In the genomic region with DNA sequence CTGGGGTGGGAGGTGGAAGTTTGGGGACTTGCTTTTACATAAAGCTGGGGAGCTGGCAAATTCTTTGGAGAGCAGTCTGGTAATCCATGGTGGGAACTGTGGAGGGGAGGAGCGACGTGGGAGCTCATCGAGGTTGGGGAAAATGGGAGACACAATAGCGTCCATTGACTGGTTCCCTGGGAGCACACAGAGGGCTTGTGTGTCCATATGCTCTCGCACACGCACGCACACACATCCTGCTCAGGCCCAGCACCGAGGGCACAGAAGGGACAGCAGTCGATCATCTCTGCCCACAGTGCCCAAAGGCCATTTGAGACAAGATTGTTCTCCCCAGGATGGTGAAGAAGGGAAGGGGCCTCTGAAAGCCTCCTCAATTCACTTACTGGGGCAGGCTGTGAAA, we compare ENCODE assay signal across 1 cellular context.
TF ChIP-seq lines count a peak whose summit lies in the region.

No MANE protein-coding gene starts in this region.

TF ChIP-seq in GM23338, 12 proteins besides CTCF, POLR2A, EP300 and RAD21 (continued from another document):
- TF ChIP-seq, protein P1, sequence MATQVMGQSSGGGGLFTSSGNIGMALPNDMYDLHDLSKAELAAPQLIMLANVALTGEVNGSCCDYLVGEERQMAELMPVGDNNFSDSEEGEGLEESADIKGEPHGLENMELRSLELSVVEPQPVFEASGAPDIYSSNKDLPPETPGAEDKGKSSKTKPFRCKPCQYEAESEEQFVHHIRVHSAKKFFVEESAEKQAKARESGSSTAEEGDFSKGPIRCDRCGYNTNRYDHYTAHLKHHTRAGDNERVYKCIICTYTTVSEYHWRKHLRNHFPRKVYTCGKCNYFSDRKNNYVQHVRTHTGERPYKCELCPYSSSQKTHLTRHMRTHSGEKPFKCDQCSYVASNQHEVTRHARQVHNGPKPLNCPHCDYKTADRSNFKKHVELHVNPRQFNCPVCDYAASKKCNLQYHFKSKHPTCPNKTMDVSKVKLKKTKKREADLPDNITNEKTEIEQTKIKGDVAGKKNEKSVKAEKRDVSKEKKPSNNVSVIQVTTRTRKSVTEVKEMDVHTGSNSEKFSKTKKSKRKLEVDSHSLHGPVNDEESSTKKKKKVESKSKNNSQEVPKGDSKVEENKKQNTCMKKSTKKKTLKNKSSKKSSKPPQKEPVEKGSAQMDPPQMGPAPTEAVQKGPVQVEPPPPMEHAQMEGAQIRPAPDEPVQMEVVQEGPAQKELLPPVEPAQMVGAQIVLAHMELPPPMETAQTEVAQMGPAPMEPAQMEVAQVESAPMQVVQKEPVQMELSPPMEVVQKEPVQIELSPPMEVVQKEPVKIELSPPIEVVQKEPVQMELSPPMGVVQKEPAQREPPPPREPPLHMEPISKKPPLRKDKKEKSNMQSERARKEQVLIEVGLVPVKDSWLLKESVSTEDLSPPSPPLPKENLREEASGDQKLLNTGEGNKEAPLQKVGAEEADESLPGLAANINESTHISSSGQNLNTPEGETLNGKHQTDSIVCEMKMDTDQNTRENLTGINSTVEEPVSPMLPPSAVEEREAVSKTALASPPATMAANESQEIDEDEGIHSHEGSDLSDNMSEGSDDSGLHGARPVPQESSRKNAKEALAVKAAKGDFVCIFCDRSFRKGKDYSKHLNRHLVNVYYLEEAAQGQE (IDR thresholded peaks at IDR 0.05; ENCODE audit: unreplicated experiment), result no peak
- TF ChIP-seq, protein P2, sequence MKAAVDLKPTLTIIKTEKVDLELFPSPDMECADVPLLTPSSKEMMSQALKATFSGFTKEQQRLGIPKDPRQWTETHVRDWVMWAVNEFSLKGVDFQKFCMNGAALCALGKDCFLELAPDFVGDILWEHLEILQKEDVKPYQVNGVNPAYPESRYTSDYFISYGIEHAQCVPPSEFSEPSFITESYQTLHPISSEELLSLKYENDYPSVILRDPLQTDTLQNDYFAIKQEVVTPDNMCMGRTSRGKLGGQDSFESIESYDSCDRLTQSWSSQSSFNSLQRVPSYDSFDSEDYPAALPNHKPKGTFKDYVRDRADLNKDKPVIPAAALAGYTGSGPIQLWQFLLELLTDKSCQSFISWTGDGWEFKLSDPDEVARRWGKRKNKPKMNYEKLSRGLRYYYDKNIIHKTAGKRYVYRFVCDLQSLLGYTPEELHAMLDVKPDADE (IDR thresholded peaks at IDR 0.05), result no peak
